Comparison of ENCODE assay signal across 7 cellular contexts in the genomic region with DNA sequence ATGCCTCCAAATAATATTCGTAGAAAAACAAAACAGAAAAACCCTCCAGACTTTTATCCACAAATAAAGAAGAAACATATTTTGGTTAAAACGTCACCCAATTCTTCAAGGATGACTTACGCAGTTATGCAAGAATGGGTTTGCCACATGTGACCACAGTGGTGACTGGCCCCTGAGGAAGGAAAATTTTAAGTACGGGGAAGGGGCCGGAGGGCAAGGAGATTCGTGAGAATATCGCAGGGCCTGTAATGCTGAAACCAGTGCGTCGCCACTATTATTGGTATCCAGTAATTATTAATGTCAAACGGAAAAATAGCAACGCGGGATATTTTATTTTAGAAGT. TPM values are rescaled to one million over a fixed set of nuclear protein-coding genes. Genes with fewer than 3 reads are reported as not detected.
A peak's percentile ranks its signal among the peaks of the same experiment; 100 is the strongest.
DNase-seq lines count a peak whose midpoint lies in the region; ATAC-seq, FAIRE-seq and TF ChIP-seq lines count a peak whose summit lies in the region.

No MANE protein-coding gene starts in this region.

- H2BK5ac ChIP-seq in H1 (ENCODE audit: low read depth, low read length), result no peak overlapping the region

- H3K4me2 ChIP-seq in H1 (ENCODE audit: insufficient read depth in 1 of 2, low read depth in 2 of 2, low read length in 2 of 2), result peak overlapping the region; percentile 75 to 78

- H3K27me3 ChIP-seq in H1 (replicated peaks in 1 of 4; ENCODE audit: control insufficient read depth in 3 of 4, extremely low read depth in 1 of 4, insufficient read depth in 3 of 4, low read length in 3 of 4) (no peaks in the 10 kb centered on the region), mucosa of stomach (ENCODE audit: control insufficient read depth, insufficient read depth, low read length) (no peaks in the 10 kb centered on the region)

- H4K8ac ChIP-seq in H1 (ENCODE audit: extremely low read depth, insufficient read depth, low read length), result peak overlapping the region; percentile 73; the same call in 1 of the 2 replicates

- CTCF ChIA-PET in H1 (lab: Charles Lee; ENCODE audit: partially characterized antibody), result interaction anchor here (0.6 kb wide), 1 partner anchor 115 kb away, joined by 3 read pairs; no protein-coding TSS in a partner anchor

- H4K20me1 ChIP-seq in H1 (replicated peaks in 1 of 2; ENCODE audit: control insufficient read depth in 1 of 2, insufficient read depth in 2 of 2, low read length in 2 of 2), result peaks cover 0 to 3% of the 10 kb centered on the region in 2 experiments

- H2BK20ac ChIP-seq in H1 (ENCODE audit: low read length), result no peak overlapping the region

- H4K5ac ChIP-seq in H1 (ENCODE audit: insufficient read length, low read depth, low read length), result peak overlapping the region; percentile 72

- H3K4me3 ChIP-seq in GM12865 (ENCODE audit: low read depth, low read length), result peak overlapping the region; percentile 86
- H3K4me3 ChIP-seq in H1 (ENCODE audit: extremely low read depth in 1 of 4, insufficient read depth in 2 of 4, low read depth in 3 of 4, low read length in 4 of 4), result peak overlapping the region; percentile 69 to 90 (median 82)
- H3K4me3 ChIP-seq in mucosa of stomach (ENCODE audit: low read length), result peak overlapping the region; percentile 10

- POLR2A ChIA-PET in H1 (lab: Charles Lee; ENCODE audit: partially characterized antibody), result interaction anchor here (0.6 to 1.9 kb wide), 12 partner anchors 9 to 942 kb away, joined by 3 to 7 read pairs (median 4); a partner anchor contains a TSS

- peaks cover 3 to 14% (median 6%) of the 10 kb centered on the region in 4 experiments for H3K4me1 ChIP-seq in H1 (replicated peaks in 1 of 4; ENCODE audit: control insufficient read depth in 3 of 4, insufficient read depth in 4 of 4, low read length in 3 of 4)
- H3K4me1 ChIP-seq in mucosa of stomach (ENCODE audit: control insufficient read depth, insufficient read depth, low read length), result peaks cover 19% of the 10 kb centered on the region

- no peak overlapping the region for H3K23ac ChIP-seq in H1 (ENCODE audit: insufficient read length)

- no peak for TF ChIP-seq RAD21 in H1 (IDR thresholded peaks at IDR 0.05 in 1 of 2, conservative IDR thresholded peaks at IDR 0.05 in 1 of 2; ENCODE audit: low read depth in 2 of 2, low read length in 2 of 2)

- H2AFZ ChIP-seq in H1 (ENCODE audit: low read length), result peak overlapping the region; percentile 91

- H3K79me2 ChIP-seq in H1 (ENCODE audit: control insufficient read depth in 1 of 2, insufficient read depth in 2 of 2, low read length in 2 of 2), result no peaks in the 10 kb centered on the region

- H3K14ac ChIP-seq in H1 (ENCODE audit: insufficient read length), result no peak overlapping the region

- H3K4ac ChIP-seq in H1 (replicated peaks; ENCODE audit: insufficient read length, low read depth, low read length), result no peak overlapping the region

- no peak for FAIRE-seq in H1 (lab: Jason Lieb, UNC)
- no peak for FAIRE-seq in GM12892 (lab: Jason Lieb, UNC)

- 67% methylated on average over 12 of the region's 12 CpGs; no CpG with 5 or more reads in 1 of the 2 experiments for WGBS in H1 (ENCODE audit: extremely low coverage in 1 of 2, insufficient coverage in 1 of 2, insufficient read length in 1 of 2, insufficient replicate concordance in 2 of 2, low coverage in 1 of 2, low lambda C conversion rate in 2 of 2, missing lambda C conversion rate in 1 of 2), 2 experiments

- ATAC-seq in HG02973 (IDR thresholded peaks at IDR 0.05; ENCODE audit: unreplicated experiment), result peak; percentile 7

- peak overlapping the region; percentile 51 for H3K56ac ChIP-seq in H1 (replicated peaks; ENCODE audit: insufficient read length, low read depth, low read length)

- TF ChIP-seq CTCF in GM12865 (IDR thresholded peaks at IDR 0.05; ENCODE audit: insufficient read depth, low read depth, low read length, missing control alignments) (no peak), H1 (IDR thresholded peaks at IDR 0.05; ENCODE audit: control extremely low read depth in 1 of 3, insufficient read depth in 1 of 3, low read depth in 1 of 3, low read length in 3 of 3) (no peak)

- H4K91ac ChIP-seq in H1 (replicated peaks; ENCODE audit: insufficient read length, low read length), result no peak overlapping the region

- DNase-seq in GM12865 (ENCODE audit: low read depth) (no peak), SK-MEL-5 (ENCODE audit: low read depth, low spot score) (peak; percentile 49), H1 (ENCODE audit: low read depth in 1 of 2, low spot score in 2 of 2) (no peak), GM12892 (ENCODE audit: insufficient read length) (no peak), NCI-H128 (lab: John Stamatoyannopoulos, UW; ENCODE audit: unreplicated experiment) (no peak)

- TF ChIP-seq POLR2A in H1 (IDR thresholded peaks at IDR 0.05; ENCODE audit: control extremely low read depth in 1 of 2, low read depth in 2 of 2, low read length in 2 of 2), result no peak
- no peak for TF ChIP-seq POLR2A in GM12892 (IDR thresholded peaks at IDR 0.05; ENCODE audit: low read depth, low read length)

- H3K79me1 ChIP-seq in H1 (ENCODE audit: low read depth, low read length), result 0 out of 2 replicates have a peak, but pooled peaks cover 2% of the 10 kb centered on the region

- in situ Hi-C loops in SK-MEL-5 (cut with HindIII; ENCODE audit: low pct_unique_long_range_greater_than_20kb, low sequenced_read_pairs), result no loop called here

- peaks cover 0 to 19% (median 8%) of the 10 kb centered on the region in 4 experiments; a peak in 4 of 8 replicates for H3K36me3 ChIP-seq in H1 (ENCODE audit: control insufficient read depth in 2 of 4, insufficient read depth in 4 of 4, low read length in 3 of 4)
- no peaks in the 10 kb centered on the region for H3K36me3 ChIP-seq in mucosa of stomach (ENCODE audit: control insufficient read depth, insufficient read depth, low read length)

- H3K9ac ChIP-seq in H1 (replicated peaks in 1 of 4; ENCODE audit: extremely low read depth in 1 of 4, low read depth in 3 of 4, low read length in 3 of 4) (peak overlapping the region; percentile 45 to 62 (median 50); a peak in 6 of 7 replicates), mucosa of stomach (ENCODE audit: low read length) (peak overlapping the region; percentile 64)

- H2BK15ac ChIP-seq in H1 (ENCODE audit: low read length), result no peak overlapping the region

- H3K9me3 ChIP-seq in H1 (ENCODE audit: insufficient read depth in 2 of 2, low read depth in 1 of 2, low read length in 1 of 2) (no peaks in the 10 kb centered on the region), mucosa of stomach (ENCODE audit: control insufficient read depth, low read length) (no peaks in the 10 kb centered on the region)

- H3K18ac ChIP-seq in H1 (ENCODE audit: extremely low read depth, low read length), result 0 out of 2 replicates have a peak overlapping the region, but pooled peaks have one; percentile 78

- peak overlapping the region; percentile 21; the same call in 1 of the 2 replicates for H3K27ac ChIP-seq in H1 (ENCODE audit: low read depth, low read length)

- H3K23me2 ChIP-seq in H1 (ENCODE audit: low read depth, low read length), result peaks cover 2% of the 10 kb centered on the region; the same call in 1 of the 2 replicates

- H2BK120ac ChIP-seq in H1 (replicated peaks; ENCODE audit: low read depth, low read length), result no peak overlapping the region

- no peak overlapping the region for H2BK12ac ChIP-seq in H1 (ENCODE audit: low read depth, low read length)

- no peak for TF ChIP-seq EP300 in H1 (IDR thresholded peaks at IDR 0.05; ENCODE audit: borderline replicate concordance in 1 of 2, low read depth in 2 of 2, low read length in 2 of 2)

- no peak overlapping the region for H2AK5ac ChIP-seq in H1 (ENCODE audit: low read depth, low read length)

RNA-seq across cellular contexts. Expression of a gene that starts 0.6 kb away (rescaled TPM):
- total RNA-seq in SK-MEL-5 (2014; rRNA removed; shearing (Covaris generic)), result 137 and 144 TPM in 2 replicates
- 174 and 287 TPM in 2 replicates for polyA plus RNA-seq in SK-MEL-5 (2015; cell fraction: cytosol; rRNA removed)
- polyA plus RNA-seq in SK-MEL-5 (2015; cell fraction: nucleus; rRNA removed), result 15.9 and 43.6 TPM in 2 replicates
- 132 and 133 TPM in 2 replicates for total RNA-seq in H1 (2021; fragmentation: NEBNext Ultra II Directional; extraction: Animal tissue kit (Norgen Biotek cat#: 25700))
- 347 and 410 TPM in 2 replicates for polyA plus RNA-seq in H1 (2011; rRNA removed)
- polyA plus RNA-seq in H1 (2011; cell fraction: cytosol; rRNA removed), result 302 TPM
- polyA plus RNA-seq in H1 (2011; cell fraction: nucleus; rRNA removed), result 205 TPM
- 187 to 195 TPM (median 188 TPM) in 4 replicates for polyA plus RNA-seq in H1 (2012, experiment 1 of 2)
- 311 TPM for polyA plus RNA-seq in H1 (2012, experiment 2 of 2)
- 179 TPM for polyA plus RNA-seq in H1 (2013, experiment 1 of 2)
- 187 TPM for polyA plus RNA-seq in H1 (2013, experiment 2 of 2)
- polyA minus RNA-seq in H1 (2011; rRNA and poly(A)+ RNA removed), result 62.7 and 63.9 TPM in 2 replicates
- polyA minus RNA-seq in H1 (2011; cell fraction: cytosol; rRNA and poly(A)+ RNA removed), result 93.6 TPM
- 68.7 TPM for polyA minus RNA-seq in H1 (2011; cell fraction: nucleus; rRNA and poly(A)+ RNA removed)
- 91.9 TPM for polyA plus RNA-seq in GM12892 (2012; ENCODE audit: missing spikeins)

RNA-seq across cellular contexts. Expression of a gene that starts 36.5 kb away (rescaled TPM):
- total RNA-seq in SK-MEL-5 (2014; rRNA removed; shearing (Covaris generic)), result 39.3 and 44.3 TPM in 2 replicates
- 32.3 and 39.6 TPM in 2 replicates for polyA plus RNA-seq in SK-MEL-5 (2015; cell fraction: cytosol; rRNA removed)
- 38.1 and 45.7 TPM in 2 replicates for polyA plus RNA-seq in SK-MEL-5 (2015; cell fraction: nucleus; rRNA removed)
- total RNA-seq in H1 (2021; fragmentation: NEBNext Ultra II Directional; extraction: Animal tissue kit (Norgen Biotek cat#: 25700)), result 18.2 and 18.7 TPM in 2 replicates
- 9.0 and 10.7 TPM in 2 replicates for polyA plus RNA-seq in H1 (2011; rRNA removed)
- polyA plus RNA-seq in H1 (2011; cell fraction: cytosol; rRNA removed), result 9.4 TPM
- polyA plus RNA-seq in H1 (2011; cell fraction: nucleus; rRNA removed), result 16.0 TPM
- polyA plus RNA-seq in H1 (2012, experiment 1 of 2), result 14.3 to 15.5 TPM (median 15.1 TPM) in 4 replicates
- polyA plus RNA-seq in H1 (2012, experiment 2 of 2), result 9.6 TPM
- polyA plus RNA-seq in H1 (2013, experiment 1 of 2), result 11.5 TPM
- polyA plus RNA-seq in H1 (2013, experiment 2 of 2), result 9.7 TPM
- 16.8 and 18.2 TPM in 2 replicates for polyA minus RNA-seq in H1 (2011; rRNA and poly(A)+ RNA removed)
- 10.1 TPM for polyA minus RNA-seq in H1 (2011; cell fraction: cytosol; rRNA and poly(A)+ RNA removed)
- 7.2 TPM for polyA minus RNA-seq in H1 (2011; cell fraction: nucleus; rRNA and poly(A)+ RNA removed)
- 10.9 TPM for polyA plus RNA-seq in GM12892 (2012; ENCODE audit: missing spikeins)

RNA-seq across cellular contexts. Expression of a gene that starts 56.4 kb away (rescaled TPM):
- 25.7 and 27.7 TPM in 2 replicates for total RNA-seq in SK-MEL-5 (2014; rRNA removed; shearing (Covaris generic))
- 21.9 and 24.6 TPM in 2 replicates for polyA plus RNA-seq in SK-MEL-5 (2015; cell fraction: cytosol; rRNA removed)
- 6.4 and 14.2 TPM in 2 replicates for polyA plus RNA-seq in SK-MEL-5 (2015; cell fraction: nucleus; rRNA removed)
- 3.4 and 5.2 TPM in 2 replicates for total RNA-seq in H1 (2021; fragmentation: NEBNext Ultra II Directional; extraction: Animal tissue kit (Norgen Biotek cat#: 25700))
- polyA plus RNA-seq in H1 (2011; rRNA removed), result 8.8 and 9.4 TPM in 2 replicates
- 6.0 TPM for polyA plus RNA-seq in H1 (2011; cell fraction: cytosol; rRNA removed)
- 7.2 TPM for polyA plus RNA-seq in H1 (2011; cell fraction: nucleus; rRNA removed)
- polyA plus RNA-seq in H1 (2012, experiment 1 of 2), result 2.9 to 5.4 TPM (median 3.9 TPM) in 4 replicates
- 2.9 TPM for polyA plus RNA-seq in H1 (2012, experiment 2 of 2)
- polyA plus RNA-seq in H1 (2013, experiment 1 of 2), result 3.8 TPM
- 3.4 TPM for polyA plus RNA-seq in H1 (2013, experiment 2 of 2)
- polyA minus RNA-seq in H1 (2011; rRNA and poly(A)+ RNA removed), result 9.8 and 14.7 TPM in 2 replicates
- 2.8 TPM for polyA minus RNA-seq in H1 (2011; cell fraction: cytosol; rRNA and poly(A)+ RNA removed)
- polyA minus RNA-seq in H1 (2011; cell fraction: nucleus; rRNA and poly(A)+ RNA removed), result 4.4 TPM
- polyA plus RNA-seq in GM12892 (2012; ENCODE audit: missing spikeins), result 11.0 TPM

Comparison
In these comparisons a context has a peak if more than half of its experiments do, and no peak if none do; other contexts are left out.
1. H3K4me3 ChIP-seq: peak in every context shown above with its lines; median percentile 86 in GM12865; 82 in H1; 10 in mucosa of stomach.